Comparison of ENCODE assay signal across 8 cellular contexts in the genomic region with DNA sequence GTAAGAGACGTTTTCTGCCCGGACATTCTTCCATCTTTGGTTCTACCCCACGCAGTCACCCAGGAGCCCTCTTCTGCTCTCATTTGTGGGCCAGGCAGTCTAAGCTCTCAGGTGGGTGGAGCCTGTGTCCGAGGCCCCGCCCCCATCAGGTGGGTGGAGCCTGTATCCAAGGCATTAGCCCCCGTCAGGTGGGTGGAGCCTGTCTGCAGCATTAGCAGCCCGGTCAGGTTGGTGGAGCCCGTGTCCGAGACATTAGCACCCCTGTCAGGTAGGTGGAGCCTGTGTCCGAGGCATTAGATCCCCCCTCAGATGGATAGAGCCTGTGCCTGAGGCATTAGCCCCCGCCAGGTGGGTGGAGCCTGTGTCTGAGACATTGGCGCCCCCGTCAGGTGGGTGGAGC. TPM values are rescaled to one million over a fixed set of nuclear protein-coding genes. Genes with fewer than 3 reads are reported as not detected.
A peak's percentile ranks its signal among the peaks of the same experiment; 100 is the strongest.
DNase-seq lines count a peak whose midpoint lies in the region; ATAC-seq, FAIRE-seq and TF ChIP-seq lines count a peak whose summit lies in the region.
"Had no signal": no experiment of that assay in that cellular context is flagged by ENCODE, and none has a peak within 500 bp of the region (broad histone marks: within the 10 kb centered on the region; RNA-seq: fewer than 3 reads in every experiment).

No MANE protein-coding gene starts in this region.

- H3K36me3 Mint-ChIP-seq in activated naive CD8-positive, alpha-beta T cell treated with anti-CD3 and anti-CD28 coated beads for 36 hours: peaks cover 15% of the 10 kb centered on the region

- peak; percentile 76 for DNase-seq in H54 (ENCODE audit: insufficient read length, low spot score)
- DNase-seq in SK-N-DZ (ENCODE audit: low spot score): peak; percentile 24
- DNase-seq in activated naive CD8-positive, alpha-beta T cell treated with anti-CD3 and anti-CD28 coated beads for 36 hours: peak; percentile 49
- peak; percentile 17 to 29 for DNase-seq in stimulated activated CD4-positive, alpha-beta T cell treated with anti-CD3 and anti-CD28 coated beads, Interleukin-4, amount 100 ng/mL, for 4 hours
- DNase-seq in mucosa of gallbladder (ENCODE audit: low spot score): no peak
- DNase-seq: NCI-H1694 had no signal

- no peak for ATAC-seq in GM19455 (IDR thresholded peaks at IDR 0.05; ENCODE audit: unreplicated experiment)
- no peak for ATAC-seq in GM18519 (IDR thresholded peaks at IDR 0.05; ENCODE audit: low FRiP score, unreplicated experiment)

- H3K27ac Mint-ChIP-seq in activated naive CD8-positive, alpha-beta T cell treated with anti-CD3 and anti-CD28 coated beads for 36 hours: no peak overlapping the region

- no peaks in the 10 kb centered on the region for H3K9me3 Mint-ChIP-seq in activated naive CD8-positive, alpha-beta T cell treated with anti-CD3 and anti-CD28 coated beads for 36 hours

- TF ChIP-seq POLR2A in H54 (IDR thresholded peaks at IDR 0.05; ENCODE audit: low read depth, low read length): no peak

- FAIRE-seq in H54 (lab: Jason Lieb, UNC): no peak

- peaks cover 4% of the 10 kb centered on the region for H3K4me1 Mint-ChIP-seq in activated naive CD8-positive, alpha-beta T cell treated with anti-CD3 and anti-CD28 coated beads for 36 hours

- no peaks in the 10 kb centered on the region for H3K27me3 Mint-ChIP-seq in activated naive CD8-positive, alpha-beta T cell treated with anti-CD3 and anti-CD28 coated beads for 36 hours

- H3K4me3 Mint-ChIP-seq in activated naive CD8-positive, alpha-beta T cell treated with anti-CD3 and anti-CD28 coated beads for 36 hours: no peak overlapping the region

RNA-seq across cellular contexts. Expression of gene C13orf46, which starts 45.5 kb away (rescaled TPM):
- polyA plus RNA-seq in SK-N-DZ (2014; cell fraction: cytosol; rRNA removed): not detected in 2 replicates
- not detected in 2 replicates for polyA plus RNA-seq in SK-N-DZ (2014; cell fraction: nucleus; rRNA removed)
- total RNA-seq in activated naive CD8-positive, alpha-beta T cell treated with anti-CD3 and anti-CD28 coated beads for 36 hours: under 1 TPM; 0.96 to 0.99 TPM
- total RNA-seq in mucosa of gallbladder: 11.8 TPM
